In the genomic region with DNA sequence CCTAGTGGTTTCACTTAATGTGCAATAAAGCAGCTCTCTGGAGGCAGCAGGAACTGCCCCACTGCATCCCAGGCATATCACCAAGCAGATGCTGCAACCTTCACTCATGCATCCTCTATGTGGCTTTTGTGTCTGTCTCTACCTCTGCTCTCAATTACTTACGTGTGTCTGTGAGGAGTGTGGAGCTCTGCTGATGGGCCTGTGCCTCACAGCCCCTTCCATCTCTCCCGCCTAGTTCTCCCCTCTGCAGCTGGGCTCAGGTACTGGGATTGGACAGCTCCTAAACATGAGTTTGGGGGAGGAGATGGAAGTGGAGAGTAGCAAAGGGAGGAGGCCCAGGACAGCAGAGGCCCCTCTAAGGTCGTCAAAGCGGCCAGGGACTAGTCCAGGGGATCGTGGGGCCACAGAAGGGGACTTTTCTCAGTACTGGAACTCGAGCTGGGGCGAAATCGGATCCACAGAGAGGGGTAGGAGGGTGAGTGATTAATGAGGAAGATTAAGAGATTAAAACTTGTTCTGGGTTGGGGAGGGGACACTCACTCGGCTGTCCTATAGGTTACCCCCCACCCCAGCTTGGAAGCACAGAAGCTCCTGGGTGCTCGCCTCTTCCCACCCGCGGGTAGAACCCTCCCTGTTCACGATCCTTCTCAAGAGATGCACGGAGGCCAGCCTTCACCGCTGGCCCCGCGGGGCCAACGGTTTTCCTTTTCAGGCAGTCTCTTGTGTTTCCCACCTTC, we compare ENCODE assay signal across 12 cellular contexts. TPM values are rescaled to one million over a fixed set of nuclear protein-coding genes. Genes with fewer than 3 reads are reported as not detected.
DNase-seq lines count a peak whose midpoint lies in the region; ATAC-seq, FAIRE-seq and TF ChIP-seq lines count a peak whose summit lies in the region.
"Had no signal": no experiment of that assay in that cellular context is flagged by ENCODE, and none has a peak within 500 bp of the region (broad histone marks: within the 10 kb centered on the region; RNA-seq: fewer than 3 reads in every experiment).

No MANE protein-coding gene starts in this region.

- no peaks in the 10 kb centered on the region for H3K9me3 ChIP-seq in CD4-positive, alpha-beta T cell (ENCODE audit: control insufficient read depth, low read length)
- H3K9me3 ChIP-seq in HUES64 (ENCODE audit: insufficient read depth, low read depth, low read length) (no peaks in the 10 kb centered on the region), mucosa of stomach (ENCODE audit: control insufficient read depth, low read length) (no peaks in the 10 kb centered on the region), adrenal gland (replicated peaks in 1 of 3) (no peaks in the 10 kb centered on the region)

- no peak for TF ChIP-seq CTCF in CD4-positive, alpha-beta T cell (IDR thresholded peaks at IDR 0.05)
- no peak for TF ChIP-seq CTCF in adrenal gland (IDR thresholded peaks at IDR 0.05)
- no peak for TF ChIP-seq CTCF in omental fat pad (IDR thresholded peaks at IDR 0.05)

- H3K36me3 Mint-ChIP-seq in CD4-positive, alpha-beta T cell (ENCODE audit: low read depth), result peaks cover 21% of the 10 kb centered on the region
- peaks cover 15% of the 10 kb centered on the region for H3K36me3 Mint-ChIP-seq in central memory CD8-positive, alpha-beta T cell (ENCODE audit: insufficient read depth)

- peak overlapping the region; percentile 48 for H3K4me3 Mint-ChIP-seq in CD4-positive, alpha-beta T cell
- H3K4me3 Mint-ChIP-seq in central memory CD8-positive, alpha-beta T cell, result peak overlapping the region; percentile 44

- H3K4me1 Mint-ChIP-seq in CD4-positive, alpha-beta T cell (ENCODE audit: low read depth), result peaks cover 78% of the 10 kb centered on the region
- H3K4me1 Mint-ChIP-seq in central memory CD8-positive, alpha-beta T cell, result peaks cover 55% of the 10 kb centered on the region

- 45% methylated on average over 17 of the region's 18 CpGs for WGBS in HUES64
- 78 to 87% (median 79%) methylated on average over 18 of the region's 18 CpGs for WGBS in adrenal gland, 4 donors

- H3K36me3 ChIP-seq in HUES64 (ENCODE audit: insufficient read depth, low read length) (peaks cover 14% of the 10 kb centered on the region), mucosa of stomach (ENCODE audit: control insufficient read depth, insufficient read depth, low read length) (no peaks in the 10 kb centered on the region), adrenal gland (replicated peaks in 1 of 2) (peaks cover 0 to 12% of the 10 kb centered on the region in 2 donors)

- FAIRE-seq in frontal cortex (lab: Jason Lieb, UNC), result no peak

- no peak overlapping the region for H3K27ac Mint-ChIP-seq in CD4-positive, alpha-beta T cell
- H3K27ac Mint-ChIP-seq in central memory CD8-positive, alpha-beta T cell (ENCODE audit: low read depth), result no peak overlapping the region

- no peaks in the 10 kb centered on the region for H3K9me3 Mint-ChIP-seq in CD4-positive, alpha-beta T cell
- H3K9me3 Mint-ChIP-seq in central memory CD8-positive, alpha-beta T cell, result no peaks in the 10 kb centered on the region

- H3K27me3 Mint-ChIP-seq in CD4-positive, alpha-beta T cell, result peaks cover 84% of the 10 kb centered on the region
- peaks cover 40% of the 10 kb centered on the region for H3K27me3 Mint-ChIP-seq in central memory CD8-positive, alpha-beta T cell

- no peak overlapping the region for H3K27ac ChIP-seq in CD4-positive, alpha-beta T cell (ENCODE audit: low read depth, low read length)
- H3K27ac ChIP-seq in HUES64 (ENCODE audit: low read depth, low read length), result no peak overlapping the region
- H3K27ac ChIP-seq in adrenal gland, result no peak overlapping the region
- H3K27ac ChIP-seq: HL-60, PC-9 had no signal

- POLR2A ChIA-PET in CD4-positive, alpha-beta T cell (lab: Charles Lee), result interaction anchor here (0.6 to 4.5 kb wide), 3 partner anchors 19 to 47 kb away, joined by 3 to 21 read pairs (median 10); partner anchors contain the start of genes AUP1, CCDC142, HTRA2 and INO80B

- peaks cover 72% of the 10 kb centered on the region for H3K27me3 ChIP-seq in CD4-positive, alpha-beta T cell (ENCODE audit: control insufficient read depth, insufficient read depth, low read length)
- H3K27me3 ChIP-seq in HUES64 (ENCODE audit: insufficient read depth, low read length) (peaks cover 93% of the 10 kb centered on the region), mucosa of stomach (ENCODE audit: control insufficient read depth, insufficient read depth, low read length) (peaks cover 46% of the 10 kb centered on the region), adrenal gland (peaks cover 39% of the 10 kb centered on the region)

- DNase-seq in CD4-positive, alpha-beta T cell, result no peak
- no peak for DNase-seq in central memory CD8-positive, alpha-beta T cell (ENCODE audit: low spot score in 2 of 2)
- DNase-seq in frontal cortex (ENCODE audit: low spot score in 2 of 2) (no peak), adrenal gland (no peak), omental fat pad (ENCODE audit: low spot score) (no peak)
- DNase-seq: NCI-H1694 treated with DMSO at 0.1 percent for 48 hours, PC-9 had no signal

- TF ChIP-seq POLR2A in adrenal gland (IDR thresholded peaks at IDR 0.05), result no peak

- intact Hi-C loops in CD4-positive, alpha-beta T cell (cut with DNase I, micrococcal nuclease), result no loop called here
- intact Hi-C loops in adrenal gland (cut with DNase I), result no loop called here

- peaks cover 22% of the 10 kb centered on the region for H3K4me1 ChIP-seq in HUES64 (ENCODE audit: insufficient read depth, low read length)
- H3K4me1 ChIP-seq in mucosa of stomach (ENCODE audit: control insufficient read depth, insufficient read depth, low read length), result peaks cover 58% of the 10 kb centered on the region
- H3K4me1 ChIP-seq in adrenal gland (replicated peaks in 1 of 2), result peaks cover 15 to 60% of the 10 kb centered on the region in 2 donors

- CTCF ChIA-PET in CD4-positive, alpha-beta T cell (lab: Charles Lee), result interaction anchor here (2.3 kb wide), 1 partner anchor 18 kb away, joined by 9 read pairs; the partner anchor contains the start of genes CCDC142 and TTC31

- no peak for ATAC-seq in CD4-positive, alpha-beta T cell (ENCODE audit: poor library complexity)
- ATAC-seq in central memory CD8-positive, alpha-beta T cell (replicated peaks; ENCODE audit: extremely low read depth, poor library complexity, severe bottlenecking), result no peak
- ATAC-seq in HG02938 (IDR thresholded peaks at IDR 0.05; ENCODE audit: unreplicated experiment), result no peak
- no peak for ATAC-seq in omental fat pad (ENCODE audit: low FRiP score)

- H3K4me3 ChIP-seq in HUES64 (ENCODE audit: low read length), result peak overlapping the region; percentile 62; the same call in 1 of the 2 replicates
- no peak overlapping the region for H3K4me3 ChIP-seq in mucosa of stomach (ENCODE audit: low read length)
- no peak overlapping the region for H3K4me3 ChIP-seq in adrenal gland
- H3K4me3 ChIP-seq: PC-9 had no signal

- H3K9ac ChIP-seq in HUES64 (ENCODE audit: low read depth, low read length) (no peak overlapping the region), mucosa of stomach (ENCODE audit: low read length) (peak overlapping the region; percentile 99)

RNA-seq across cellular contexts. Expression of gene LBX2, which starts 2.1 kb away (rescaled TPM):
- not detected for total RNA-seq in CD4-positive, alpha-beta T cell
- polyA plus RNA-seq in HUES64 (2013, experiment 1 of 2), result not detected
- polyA plus RNA-seq in HUES64 (2013, experiment 2 of 2), result not detected
- not detected for total RNA-seq in frontal cortex
- 1 to 10 TPM in 2 of 8 donors, under 1 TPM in 5, not detected in 1; 0.18 to 2.0 (median 0.84) TPM for total RNA-seq in adrenal gland
- under 1 TPM in 2 of 3 donors, not detected in 1; 0.40 to 0.72 TPM for polyA plus RNA-seq in adrenal gland
- total RNA-seq in omental fat pad, result 1 to 10 TPM in 3 of 4 donors, under 1 TPM in 1; 0.79 to 5.6 (median 1.3) TPM

RNA-seq across cellular contexts. Expression of gene PCGF1, which starts 6.0 kb away (rescaled TPM):
- 10 to 100 TPM; 11.6 to 13.8 TPM for total RNA-seq in CD4-positive, alpha-beta T cell
- polyA plus RNA-seq in HUES64 (2013, experiment 1 of 2), result 12.3 TPM
- polyA plus RNA-seq in HUES64 (2013, experiment 2 of 2), result 9.4 TPM
- total RNA-seq in frontal cortex (8.2 TPM), adrenal gland (10 to 100 TPM; 15.4 to 38.9 (median 20.6) TPM), omental fat pad (10 to 100 TPM; 11.6 to 20.2 (median 16.8) TPM)
- 10 to 100 TPM; 35.4 to 38.3 (median 37.2) TPM for polyA plus RNA-seq in adrenal gland

RNA-seq across cellular contexts. Expression of gene TLX2, which starts 12.7 kb away (rescaled TPM):
- total RNA-seq in CD4-positive, alpha-beta T cell, result under 1 TPM; 0.14 to 0.30 TPM
- 0.10 TPM for polyA plus RNA-seq in HUES64 (2013, experiment 1 of 2)
- 0.13 TPM for polyA plus RNA-seq in HUES64 (2013, experiment 2 of 2)
- total RNA-seq in frontal cortex (not detected), adrenal gland (1 to 10 TPM in 3 of 8 donors, under 1 TPM in 1, not detected in 4; 0.46 to 3.9 (median 3.7) TPM), omental fat pad (not detected)
- polyA plus RNA-seq in adrenal gland, result 10 to 100 TPM in 1 of 3 donors, 1 to 10 TPM in 1, under 1 TPM in 1; 0.75 to 22.8 (median 3.2) TPM
- total RNA-seq: glomerular endothelial cell had no signal

RNA-seq across cellular contexts. Expression of gene TTC31, which starts 18.6 kb away (rescaled TPM):
- total RNA-seq in CD4-positive, alpha-beta T cell, result 10 to 100 TPM; 20.6 to 26.1 TPM
- polyA plus RNA-seq in HUES64 (2013, experiment 1 of 2), result 15.6 TPM
- polyA plus RNA-seq in HUES64 (2013, experiment 2 of 2), result 16.2 TPM
- 7.7 TPM for total RNA-seq in frontal cortex
- 10 to 100 TPM; 12.6 to 38.6 (median 21.5) TPM for total RNA-seq in adrenal gland
- polyA plus RNA-seq in adrenal gland, result 10 to 100 TPM; 11.1 to 35.3 (median 21.7) TPM
- 10 to 100 TPM; 16.8 to 25.7 (median 22.1) TPM for total RNA-seq in omental fat pad

RNA-seq across cellular contexts. Expression of gene CCDC142, which starts 18.7 kb away (rescaled TPM):
- total RNA-seq in CD4-positive, alpha-beta T cell, result 10 to 100 TPM; 10.2 to 12.4 TPM
- polyA plus RNA-seq in HUES64 (2013, experiment 1 of 2), result 7.6 TPM
- 4.9 TPM for polyA plus RNA-seq in HUES64 (2013, experiment 2 of 2)
- total RNA-seq in frontal cortex (33.0 TPM), adrenal gland (10 to 100 TPM in 6 of 8 donors, 1 to 10 TPM in 2; 7.4 to 46.0 (median 13.3) TPM), omental fat pad (10 to 100 TPM in 3 of 4 donors, 1 to 10 TPM in 1; 7.4 to 31.6 (median 27.3) TPM)
- polyA plus RNA-seq in adrenal gland, result 10 to 100 TPM in 1 of 3 donors, 1 to 10 TPM in 2; 3.2 to 17.5 (median 4.6) TPM
